ENCODE assay signal across 8 cellular contexts in the genomic region with DNA sequence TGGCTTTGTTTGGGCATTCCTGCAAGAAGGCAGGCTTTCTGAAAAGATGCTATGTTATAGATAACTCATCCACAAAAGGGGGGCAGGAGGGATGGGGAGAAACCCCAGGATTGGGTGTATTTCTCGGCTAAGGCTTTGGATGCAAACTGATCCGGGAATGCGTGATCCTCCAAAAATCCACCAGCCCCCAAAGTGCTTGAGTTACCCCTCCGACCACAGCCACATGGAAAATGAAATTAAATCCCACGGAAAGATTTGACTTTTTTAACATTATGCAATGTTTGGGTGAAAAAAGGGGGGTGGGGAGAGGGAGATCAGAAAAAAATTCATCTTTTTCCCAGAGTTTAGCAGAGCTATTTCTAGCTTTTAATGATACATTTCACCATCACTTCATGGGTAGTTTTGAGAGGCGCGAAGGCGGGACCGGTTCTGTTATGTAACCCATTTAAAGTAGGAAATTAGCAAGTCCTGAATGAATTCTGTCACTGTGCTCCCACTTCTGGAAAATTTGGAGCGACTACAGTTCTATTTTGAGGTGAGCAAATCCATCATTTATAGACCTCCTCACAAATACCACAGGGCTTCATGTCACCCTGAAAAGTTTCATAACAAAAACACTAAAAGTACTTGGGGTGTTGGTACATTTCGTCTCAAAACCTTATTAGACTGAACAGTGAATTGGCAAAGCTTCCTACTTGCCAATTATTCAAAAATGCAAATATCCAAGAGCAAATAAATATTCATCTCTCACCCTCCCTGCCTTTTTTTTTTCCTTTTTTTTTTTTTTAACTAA. TPM values are rescaled to one million over a fixed set of nuclear protein-coding genes. Genes with fewer than 3 reads are reported as not detected.
DNase-seq lines count a peak whose midpoint lies in the region; ATAC-seq lines count a peak whose summit lies in the region.

No MANE protein-coding gene starts in this region.

- H3K27me3 Mint-ChIP-seq in T-helper 2 cell treated with Interferon-gamma antibody and Interleukin-4, amounts not matched to agents 5 μg/mL and 100 μg/mL, for 36 hours (ENCODE audit: low read depth), result no peaks in the 10 kb centered on the region
- H3K27me3 Mint-ChIP-seq in T-cell, result peaks cover 0 to 2% of the 10 kb centered on the region in 2 donors

- CTCF ChIA-PET in T-cell (lab: Charles Lee), result interaction anchor here (0.6 to 2.3 kb wide), 15 partner anchors 11 to 1013 kb away, joined by 3 to 14 read pairs (median 3); partner anchors contain the start of gene NFATC2 (in 1 of the 2)

- no peaks in the 10 kb centered on the region for H3K9me3 Mint-ChIP-seq in T-helper 2 cell treated with Interferon-gamma antibody and Interleukin-4, amounts not matched to agents 5 μg/mL and 100 μg/mL, for 36 hours
- H3K9me3 Mint-ChIP-seq in T-cell, result no peaks in the 10 kb centered on the region
- no peaks in the 10 kb centered on the region for H3K9me3 Mint-ChIP-seq in stimulated activated effector memory CD8-positive, alpha-beta T cell treated with anti-CD3 and anti-CD28 coated beads, Interleukin-12 subunit alpha, Interleukin-12 subunit beta, amount 100 ng/mL, for 72 hours

- DNase-seq in T-helper 2 cell treated with Interferon-gamma antibody and Interleukin-4, amounts not matched to agents 5 μg/mL and 100 μg/mL, for 36 hours (ENCODE audit: low spot score), result no peak
- DNase-seq in T-helper 2 cell, result no peak
- DNase-seq in T-cell, result no peak
- peak; percentile 53 for DNase-seq in fibroblast of peridontal ligament (ENCODE audit: extremely low read depth)
- no peak for DNase-seq in stimulated activated effector memory CD8-positive, alpha-beta T cell treated with anti-CD3 and anti-CD28 coated beads, Interleukin-12 subunit alpha, Interleukin-12 subunit beta, amount 100 ng/mL, for 72 hours (ENCODE audit: low spot score in 2 of 2)
- DNase-seq in NCI-H345 (lab: John Stamatoyannopoulos, UW), result no peak

- POLR2A ChIA-PET in T-cell (lab: Charles Lee), result interaction anchor here in 1 of 2 donors (0.6 kb wide), 1 partner anchor 215 kb away, joined by 4 read pairs; no protein-coding TSS in a partner anchor

- peak overlapping the region; percentile 75 for H3K27ac Mint-ChIP-seq in T-helper 2 cell treated with Interferon-gamma antibody and Interleukin-4, amounts not matched to agents 5 μg/mL and 100 μg/mL, for 36 hours
- peak overlapping the region; percentile 75 to 83 for H3K27ac Mint-ChIP-seq in T-cell
- no peak overlapping the region for H3K27ac Mint-ChIP-seq in stimulated activated effector memory CD8-positive, alpha-beta T cell treated with anti-CD3 and anti-CD28 coated beads, Interleukin-12 subunit alpha, Interleukin-12 subunit beta, amount 100 ng/mL, for 72 hours

- peak overlapping the region; percentile 45 for H3K4me3 Mint-ChIP-seq in T-helper 2 cell treated with Interferon-gamma antibody and Interleukin-4, amounts not matched to agents 5 μg/mL and 100 μg/mL, for 36 hours
- H3K4me3 Mint-ChIP-seq in T-cell, result peak overlapping the region; percentile 17 to 34 (median 32)
- peak overlapping the region; percentile 26 for H3K4me3 Mint-ChIP-seq in stimulated activated effector memory CD8-positive, alpha-beta T cell treated with anti-CD3 and anti-CD28 coated beads, Interleukin-12 subunit alpha, Interleukin-12 subunit beta, amount 100 ng/mL, for 72 hours

- no peaks in the 10 kb centered on the region for H3K36me3 Mint-ChIP-seq in T-helper 2 cell treated with Interferon-gamma antibody and Interleukin-4, amounts not matched to agents 5 μg/mL and 100 μg/mL, for 36 hours (ENCODE audit: low read depth)
- no peaks in the 10 kb centered on the region for H3K36me3 Mint-ChIP-seq in T-cell
- H3K36me3 Mint-ChIP-seq in stimulated activated effector memory CD8-positive, alpha-beta T cell treated with anti-CD3 and anti-CD28 coated beads, Interleukin-12 subunit alpha, Interleukin-12 subunit beta, amount 100 ng/mL, for 72 hours, result peaks cover 8% of the 10 kb centered on the region

- ATAC-seq in T-cell (replicated peaks in 1 of 4), result no peak
- no peak for ATAC-seq in stimulated activated effector memory CD8-positive, alpha-beta T cell treated with anti-CD3 and anti-CD28 coated beads, Interleukin-12 subunit alpha, Interleukin-12 subunit beta, amount 100 ng/mL, for 72 hours
- ATAC-seq in GM18909 (IDR thresholded peaks at IDR 0.05; ENCODE audit: poor library complexity, unreplicated experiment), result no peak
- no peak for ATAC-seq in GM18519 (IDR thresholded peaks at IDR 0.05; ENCODE audit: low FRiP score, unreplicated experiment)

- H3K4me1 Mint-ChIP-seq in T-helper 2 cell treated with Interferon-gamma antibody and Interleukin-4, amounts not matched to agents 5 μg/mL and 100 μg/mL, for 36 hours (ENCODE audit: low read depth), result peaks cover 23% of the 10 kb centered on the region
- peaks cover 8 to 16% (median 12%) of the 10 kb centered on the region in 3 donors for H3K4me1 Mint-ChIP-seq in T-cell
- peaks cover 35% of the 10 kb centered on the region for H3K4me1 Mint-ChIP-seq in stimulated activated effector memory CD8-positive, alpha-beta T cell treated with anti-CD3 and anti-CD28 coated beads, Interleukin-12 subunit alpha, Interleukin-12 subunit beta, amount 100 ng/mL, for 72 hours

RNA-seq across cellular contexts. Expression of gene NFATC2, which starts 51.9 kb away (rescaled TPM):
- 10 to 100 TPM; 49.0 to 75.9 (median 67.0) TPM for total RNA-seq in T-cell
